In genomic region chr6:16669227-16669626, GRCh38 we compare ENCODE assay signal across 10 cellular contexts.
A peak's percentile ranks its signal among the peaks of the same experiment; 100 is the strongest.
DNase-seq lines count a peak whose midpoint lies in the region; ATAC-seq lines count a peak whose summit lies in the region.
"Had no signal": no experiment of that assay in that cellular context is flagged by ENCODE, and none has a peak within 500 bp of the region (broad histone marks: within the 10 kb centered on the region; RNA-seq: fewer than 3 reads in every experiment).

No MANE protein-coding gene starts in this region.

- peaks cover 37% of the 10 kb centered on the region for H3K36me3 Mint-ChIP-seq in stimulated activated naive CD8-positive, alpha-beta T cell treated with anti-CD3 and anti-CD28 coated beads, Interleukin-15, Interleukin-2, amounts not matched to agents 100 ng/mL and 50 ng/mL, for 24 hours (ENCODE audit: low read depth)

- no peaks in the 10 kb centered on the region for H3K27me3 Mint-ChIP-seq in stimulated activated naive CD8-positive, alpha-beta T cell treated with anti-CD3 and anti-CD28 coated beads, Interleukin-15, Interleukin-2, amounts not matched to agents 100 ng/mL and 50 ng/mL, for 24 hours
- H3K27me3 Mint-ChIP-seq: B cell had no signal

- ATAC-seq in HG03097 (IDR thresholded peaks at IDR 0.05; ENCODE audit: low FRiP score, unreplicated experiment), result no peak

- peak overlapping the region; percentile 96 for H3K27ac Mint-ChIP-seq in stimulated activated naive CD8-positive, alpha-beta T cell treated with anti-CD3 and anti-CD28 coated beads, Interleukin-15, Interleukin-2, amounts not matched to agents 100 ng/mL and 50 ng/mL, for 24 hours
- H3K27ac Mint-ChIP-seq: B cell had no signal

- peak overlapping the region; percentile 63 for H3K4me3 Mint-ChIP-seq in stimulated activated naive CD8-positive, alpha-beta T cell treated with anti-CD3 and anti-CD28 coated beads, Interleukin-15, Interleukin-2, amounts not matched to agents 100 ng/mL and 50 ng/mL, for 24 hours
- H3K4me3 Mint-ChIP-seq: B cell had no signal

- DNase-seq in activated CD4-positive, CD25-positive, alpha-beta regulatory T cell treated with anti-CD3 and anti-CD28 coated beads, Interleukin-2, amount 50 U/mL, for 16 hours (ENCODE audit: low read depth, low spot score), result peak; percentile 42
- no peak for DNase-seq in activated CD4-positive, CD25-positive, alpha-beta regulatory T cell treated with anti-CD3 and anti-CD28 coated beads, Interleukin-2, amount 50 U/mL, for 72 hours
- peak; percentile 78 for DNase-seq in activated CD8-positive, alpha-beta memory T cell treated with anti-CD3 and anti-CD28 coated beads for 24 hours
- DNase-seq in glomerular visceral epithelial cell (ENCODE audit: extremely low spot score) (peak; percentile 30), middle frontal gyrus (ENCODE audit: extremely low spot score, low spot score) (no peak), SK-N-DZ (ENCODE audit: low spot score) (no peak)
- DNase-seq: NCI-H446 treated with DMSO at 0.1 percent for 48 hours had no signal

- H3K9me3 Mint-ChIP-seq in stimulated activated naive CD8-positive, alpha-beta T cell treated with anti-CD3 and anti-CD28 coated beads, Interleukin-15, Interleukin-2, amounts not matched to agents 100 ng/mL and 50 ng/mL, for 24 hours, result peaks cover 4% of the 10 kb centered on the region

- peaks cover 80% of the 10 kb centered on the region for H3K4me1 Mint-ChIP-seq in stimulated activated naive CD8-positive, alpha-beta T cell treated with anti-CD3 and anti-CD28 coated beads, Interleukin-15, Interleukin-2, amounts not matched to agents 100 ng/mL and 50 ng/mL, for 24 hours (ENCODE audit: low read depth)

Comparison
In these comparisons a context has a peak if more than half of its experiments do, and no peak if none do; other contexts are left out.
1. DNase-seq: peak in activated CD4-positive, CD25-positive, alpha-beta regulatory T cell treated with anti-CD3 and anti-CD28 coated beads, Interleukin-2, amount 50 U/mL, for 16 hours (single experiment), activated CD8-positive, alpha-beta memory T cell treated with anti-CD3 and anti-CD28 coated beads for 24 hours (single experiment) and glomerular visceral epithelial cell (single experiment); none in activated CD4-positive, CD25-positive, alpha-beta regulatory T cell treated with anti-CD3 and anti-CD28 coated beads, Interleukin-2, amount 50 U/mL, for 72 hours (single experiment), middle frontal gyrus (single experiment) and SK-N-DZ (single experiment).